11 cellular contexts compared by ENCODE assay signal in genomic region chr5:119357815-119358559, GRCh38. TPM values are rescaled to one million over a fixed set of nuclear protein-coding genes. Genes with fewer than 3 reads are reported as not detected.
DNase-seq lines count a peak whose midpoint lies in the region; TF ChIP-seq lines count a peak whose summit lies in the region.
"Had no signal": no experiment of that assay in that cellular context is flagged by ENCODE, and none has a peak within 500 bp of the region (broad histone marks: within the 10 kb centered on the region; RNA-seq: fewer than 3 reads in every experiment).

No MANE protein-coding gene starts in this region.

- H3K36me3 ChIP-seq in spleen, result no peaks in the 10 kb centered on the region

- TF ChIP-seq CTCF in NB4 (IDR thresholded peaks at IDR 0.05; ENCODE audit: low read depth, low read length) (no peak), spleen (IDR thresholded peaks at IDR 0.05 in 8 of 11, conservative IDR thresholded peaks at IDR 0.05 in 3 of 11) (no peak)

- H3K4me1 Mint-ChIP-seq in dendritic cell treated with granulocyte-macrophage colony-stimulating factor and Interleukin-4, amounts not matched to agents 40 ng/mL and 50 ng/mL, for 4 days (ENCODE audit: low read depth), result peaks cover 64% of the 10 kb centered on the region

- H3K4me1 ChIP-seq in spleen, result peaks cover 55 to 100% (median 88%) of the 10 kb centered on the region in 6 donors

- H3K27ac Mint-ChIP-seq in dendritic cell treated with granulocyte-macrophage colony-stimulating factor and Interleukin-4, amounts not matched to agents 40 ng/mL and 50 ng/mL, for 4 days, result peak overlapping the region; percentile 98

- no peaks in the 10 kb centered on the region for H3K9me3 ChIP-seq in spleen

- no peaks in the 10 kb centered on the region for H3K27me3 ChIP-seq in spleen (replicated peaks in 1 of 7)

- H3K27ac ChIP-seq in spleen, result peak overlapping the region; percentile 69 to 93 (median 89)
- H3K27ac ChIP-seq: SK-N-MC had no signal

- no peaks in the 10 kb centered on the region for H3K9me3 Mint-ChIP-seq in dendritic cell treated with granulocyte-macrophage colony-stimulating factor and Interleukin-4, amounts not matched to agents 40 ng/mL and 50 ng/mL, for 4 days

- peaks cover 69% of the 10 kb centered on the region for H3K36me3 Mint-ChIP-seq in dendritic cell treated with granulocyte-macrophage colony-stimulating factor and Interleukin-4, amounts not matched to agents 40 ng/mL and 50 ng/mL, for 4 days (ENCODE audit: low read depth)

- no peaks in the 10 kb centered on the region for H3K27me3 Mint-ChIP-seq in dendritic cell treated with granulocyte-macrophage colony-stimulating factor and Interleukin-4, amounts not matched to agents 40 ng/mL and 50 ng/mL, for 4 days

- no peak for DNase-seq in NB4 (ENCODE audit: low read depth)
- no peak for DNase-seq in spleen
- DNase-seq in kidney glomerular epithelial cell (lab: John Stamatoyannopoulos, UW), result no peak
- no peak for DNase-seq in medulla oblongata (ENCODE audit: extremely low spot score)
- no peak for DNase-seq in pons (ENCODE audit: low spot score)
- DNase-seq: activated CD4-positive, alpha-beta T cell treated with anti-CD3 and anti-CD28 coated beads, Interleukin-2, amount 50 U/mL, for 48 hours; MV-4-11; stimulated activated CD4-positive, alpha-beta T cell treated with anti-CD3 and anti-CD28 coated beads, Interleukin-4, amount 100 ng/mL, for 24 hours had no signal

- peak overlapping the region; percentile 99 for H3K4me3 Mint-ChIP-seq in dendritic cell treated with granulocyte-macrophage colony-stimulating factor and Interleukin-4, amounts not matched to agents 40 ng/mL and 50 ng/mL, for 4 days

- 54 to 65% (median 63%) methylated on average over 6 of the region's 6 CpGs for WGBS in spleen, 5 donors

- TF ChIP-seq POLR2A in NB4 (IDR thresholded peaks at IDR 0.05; ENCODE audit: extremely low read depth, insufficient read length) (no peak), spleen (IDR thresholded peaks at IDR 0.05) (no peak)

- intact Hi-C loops in dendritic cell treated with granulocyte-macrophage colony-stimulating factor and Interleukin-4, amounts not matched to agents 40 ng/mL and 50 ng/mL, for 4 days (cut with micrococcal nuclease), result loop anchor here (2.0 to 5.0 kb wide), 4 partner anchors 36 to 91 kb away; no protein-coding TSS in a partner anchor
- intact Hi-C loops in spleen (cut with DNase I; ENCODE audit: low total_unique reads), result no loop called here

- peak overlapping the region; percentile 90 for H3K4me3 ChIP-seq in GM08714 (ENCODE audit: low read length)
- H3K4me3 ChIP-seq in NB4 (ENCODE audit: low read depth, low read length), result peak overlapping the region; percentile 65
- peak overlapping the region; percentile 30 to 86 (median 60) for H3K4me3 ChIP-seq in spleen

RNA-seq across cellular contexts. Expression of gene TNFAIP8, which starts 2.2 kb away (rescaled TPM):
- 100 to 1,000 TPM in 4 of 7 donors, 10 to 100 TPM in 3; 71.1 to 113 (median 102) TPM for total RNA-seq in spleen
- 100 to 1,000 TPM in 2 of 3 donors, 10 to 100 TPM in 1; 91.9 to 123 (median 100) TPM for polyA plus RNA-seq in spleen
